In genomic region chr10:86188796-86189558, GRCh38 we compare ENCODE assay signal across 13 cellular contexts.
DNase-seq lines count a peak whose midpoint lies in the region; ATAC-seq and TF ChIP-seq lines count a peak whose summit lies in the region.
"Had no signal": no experiment of that assay in that cellular context is flagged by ENCODE, and none has a peak within 500 bp of the region (broad histone marks: within the 10 kb centered on the region; RNA-seq: fewer than 3 reads in every experiment).

No MANE protein-coding gene starts in this region.

- no peak overlapping the region for H3K4me3 ChIP-seq in right cardiac atrium (ENCODE audit: low read length)
- H3K4me3 ChIP-seq in spleen, result no peak overlapping the region
- H3K4me3 ChIP-seq: HAP-1 had no signal

- TF ChIP-seq CTCF in spleen (IDR thresholded peaks at IDR 0.05 in 8 of 11, conservative IDR thresholded peaks at IDR 0.05 in 3 of 11), result no peak

- H3K27me3 ChIP-seq in right cardiac atrium (ENCODE audit: control insufficient read depth, insufficient read depth) (no peaks in the 10 kb centered on the region), spleen (replicated peaks in 1 of 7) (peaks cover 0 to 23% (median 0%) of the 10 kb centered on the region in 7 donors)

- TF ChIP-seq POLR2A in spleen (IDR thresholded peaks at IDR 0.05), result no peak

- DNase-seq in cardiac septum (ENCODE audit: low spot score) (peak; percentile 68), right cardiac atrium (no peak), mesenteric fat pad (ENCODE audit: low spot score) (peak; percentile 35), spleen (peak; percentile 55), NCI-H1694 (lab: John Stamatoyannopoulos, UW) (no peak), NAMALWA (ENCODE audit: low spot score) (no peak)
- DNase-seq: CD4-positive, alpha-beta memory T cell; DMS153; DMS79 treated with DMSO at 0.1 percent for 48 hours; EL had no signal

- no peaks in the 10 kb centered on the region for H3K36me3 ChIP-seq in spleen
- H3K36me3 ChIP-seq: HAP-1 had no signal

- H3K4me1 ChIP-seq in right cardiac atrium (ENCODE audit: control insufficient read depth, insufficient read depth, low read length) (no peaks in the 10 kb centered on the region), spleen (no peaks in the 10 kb centered on the region)
- H3K4me1 ChIP-seq: HAP-1 had no signal

- no peaks in the 10 kb centered on the region for H3K9me3 ChIP-seq in right cardiac atrium (ENCODE audit: control insufficient read depth, low read length)
- H3K9me3 ChIP-seq in spleen, result no peaks in the 10 kb centered on the region
- H3K9me3 ChIP-seq: HAP-1 had no signal

- ATAC-seq in right cardiac atrium (no peak), GM21381 (IDR thresholded peaks at IDR 0.05; ENCODE audit: unreplicated experiment) (no peak)

- intact Hi-C loops in cardiac septum (cut with DNase I) (no loop called here), right cardiac atrium (cut with DNase I) (no loop called here), spleen (cut with DNase I; ENCODE audit: low total_unique reads) (no loop called here)

- WGBS in right cardiac atrium, result 75% methylated on average over 6 of the region's 6 CpGs
- 60 to 83% (median 71%) methylated on average over 6 of the region's 6 CpGs for WGBS in spleen, 5 donors

- no peak overlapping the region for H3K27ac ChIP-seq in right cardiac atrium (ENCODE audit: low read length)
- no peak overlapping the region for H3K27ac ChIP-seq in spleen
- H3K27ac ChIP-seq: C4-2B had no signal

Comparison
In these comparisons a context has a peak if more than half of its experiments do, and no peak if none do; other contexts are left out.
1. DNase-seq: peak in cardiac septum (single experiment), mesenteric fat pad (single experiment) and spleen (single experiment); none in right cardiac atrium (0 of 3), NCI-H1694 (single experiment) and NAMALWA (single experiment).